ENCODE assay signal across 1 cellular context in the genomic region with DNA sequence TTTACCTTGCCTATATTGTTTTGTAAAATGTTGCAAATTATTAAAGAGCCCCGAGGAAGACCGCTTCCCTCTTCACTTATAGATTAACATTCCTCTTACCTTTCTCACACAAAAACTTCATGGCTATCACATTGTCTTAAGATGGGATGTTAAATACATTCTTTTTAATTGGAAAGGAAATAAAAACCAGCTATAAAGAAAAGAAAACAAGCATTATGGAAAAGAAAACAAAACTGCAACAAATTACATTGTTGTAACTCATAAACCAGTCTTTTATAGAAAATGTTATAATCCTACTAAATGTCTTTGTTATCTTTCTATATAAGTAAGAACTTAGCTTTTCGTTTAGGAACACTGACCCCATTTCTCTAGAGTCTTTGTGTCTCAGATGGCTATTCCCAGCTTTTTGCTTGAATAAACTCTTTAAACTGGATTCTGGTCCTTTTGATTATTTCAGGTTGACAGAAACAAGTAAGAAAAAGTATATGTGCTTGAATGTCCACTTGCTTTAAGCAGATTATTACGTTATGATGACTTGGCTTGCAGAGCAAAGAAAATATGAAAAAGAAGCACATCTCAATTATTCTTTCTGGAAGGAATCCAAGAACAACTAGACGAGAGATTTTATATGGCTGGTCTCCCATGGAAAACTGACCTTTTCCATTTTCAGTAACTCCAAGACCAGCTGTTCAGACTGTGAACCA.
TF ChIP-seq lines count a peak whose summit lies in the region.

No MANE protein-coding gene starts in this region.

TF ChIP-seq in SK-N-SH, 30 proteins besides CTCF, POLR2A, EP300 and RAD21 (continued from another document):
- TF ChIP-seq, protein P1, sequence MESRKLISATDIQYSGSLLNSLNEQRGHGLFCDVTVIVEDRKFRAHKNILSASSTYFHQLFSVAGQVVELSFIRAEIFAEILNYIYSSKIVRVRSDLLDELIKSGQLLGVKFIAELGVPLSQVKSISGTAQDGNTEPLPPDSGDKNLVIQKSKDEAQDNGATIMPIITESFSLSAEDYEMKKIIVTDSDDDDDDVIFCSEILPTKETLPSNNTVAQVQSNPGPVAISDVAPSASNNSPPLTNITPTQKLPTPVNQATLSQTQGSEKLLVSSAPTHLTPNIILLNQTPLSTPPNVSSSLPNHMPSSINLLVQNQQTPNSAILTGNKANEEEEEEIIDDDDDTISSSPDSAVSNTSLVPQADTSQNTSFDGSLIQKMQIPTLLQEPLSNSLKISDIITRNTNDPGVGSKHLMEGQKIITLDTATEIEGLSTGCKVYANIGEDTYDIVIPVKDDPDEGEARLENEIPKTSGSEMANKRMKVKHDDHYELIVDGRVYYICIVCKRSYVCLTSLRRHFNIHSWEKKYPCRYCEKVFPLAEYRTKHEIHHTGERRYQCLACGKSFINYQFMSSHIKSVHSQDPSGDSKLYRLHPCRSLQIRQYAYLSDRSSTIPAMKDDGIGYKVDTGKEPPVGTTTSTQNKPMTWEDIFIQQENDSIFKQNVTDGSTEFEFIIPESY (IDR thresholded peaks at IDR 0.05; ENCODE audit: borderline replicate concordance, low read depth), result no peak
